Comparison of ENCODE assay signal across 18 cellular contexts in genomic region chr7:128100225-128100948, GRCh38.
DNase-seq lines count a peak whose midpoint lies in the region; ATAC-seq and TF ChIP-seq lines count a peak whose summit lies in the region.
"Had no signal": no experiment of that assay in that cellular context is flagged by ENCODE, and none has a peak within 500 bp of the region (broad histone marks: within the 10 kb centered on the region; RNA-seq: fewer than 3 reads in every experiment).

No MANE protein-coding gene starts in this region.

- TF ChIP-seq CTCF in ovary (IDR thresholded peaks at IDR 0.05), result no peak

- DNase-seq in activated naive CD8-positive, alpha-beta T cell treated with anti-CD3 and anti-CD28 coated beads, Interleukin-2, amount 50 U/mL, for 24 hours, result no peak
- DNase-seq in memory B cell (ENCODE audit: low spot score in 2 of 2) (no peak), ovary (no peak)
- DNase-seq: activated CD4-positive, alpha-beta T cell treated with anti-CD3 and anti-CD28 coated beads, Interleukin-2, amount 10 ng/mL, durations not matched to agents 7 days and 5 days; activated naive CD4-positive, alpha-beta T cell treated with anti-CD3 and anti-CD28 coated beads, Interleukin-2, amount 50 U/mL, for 16 hours; left lung; MM.1S; NCI-H1694; NCI-H345; pancreas; RPMI8226; sigmoid colon; stimulated activated naive CD8-positive, alpha-beta T cell treated with anti-CD3 and anti-CD28 coated beads, Interleukin-15, amount 100 ng/mL, for 72 hours had no signal

- TF ChIP-seq POLR2A in GM19193 (IDR thresholded peaks at IDR 0.05; ENCODE audit: extremely low read depth, insufficient read depth, insufficient read length), result peak; percentile 5
- no peak for TF ChIP-seq POLR2A in ovary (IDR thresholded peaks at IDR 0.05)

- no peaks in the 10 kb centered on the region for H3K9me3 Mint-ChIP-seq in activated naive CD8-positive, alpha-beta T cell treated with anti-CD3 and anti-CD28 coated beads, Interleukin-2, amount 50 U/mL, for 24 hours
- H3K9me3 Mint-ChIP-seq in memory B cell, result no peaks in the 10 kb centered on the region
- H3K9me3 Mint-ChIP-seq: activated CD4-positive, alpha-beta T cell treated with anti-CD3 and anti-CD28 coated beads, Interleukin-2, amount 10 ng/mL, durations not matched to agents 7 days and 5 days; stimulated activated naive CD8-positive, alpha-beta T cell treated with anti-CD3 and anti-CD28 coated beads, Interleukin-15, amount 100 ng/mL, for 72 hours had no signal

- no peak for TF ChIP-seq EP300 in ovary (IDR thresholded peaks at IDR 0.05)

- H3K27ac Mint-ChIP-seq in activated naive CD8-positive, alpha-beta T cell treated with anti-CD3 and anti-CD28 coated beads, Interleukin-2, amount 50 U/mL, for 24 hours, result peak overlapping the region; percentile 14
- H3K27ac Mint-ChIP-seq in memory B cell, result peak overlapping the region; percentile 85
- H3K27ac Mint-ChIP-seq: activated CD4-positive, alpha-beta T cell treated with anti-CD3 and anti-CD28 coated beads, Interleukin-2, amount 10 ng/mL, durations not matched to agents 7 days and 5 days had no signal

- no peaks in the 10 kb centered on the region for H3K27me3 ChIP-seq in BLaER1 treated with 17β-estradiol and CSF1 and Interleukin-3, amounts not matched to agents 10 nM and 100 nM
- H3K27me3 ChIP-seq in ovary, result no peaks in the 10 kb centered on the region
- H3K27me3 ChIP-seq: pancreas had no signal

- 0 out of 22 replicates have a peak overlapping the region, but pooled peaks of 1 of the 11 experiments have one; percentile 4 for H3K9ac ChIP-seq in BLaER1 treated with 17β-estradiol and CSF1 and Interleukin-3, amounts not matched to agents 10 nM and 100 nM

- intact Hi-C loops in ovary (cut with DNase I), result no loop called here

- peaks cover 10% of the 10 kb centered on the region for H3K36me3 Mint-ChIP-seq in activated naive CD8-positive, alpha-beta T cell treated with anti-CD3 and anti-CD28 coated beads, Interleukin-2, amount 50 U/mL, for 24 hours (ENCODE audit: low read depth)
- no peaks in the 10 kb centered on the region for H3K36me3 Mint-ChIP-seq in memory B cell

- H3K27me3 Mint-ChIP-seq in activated naive CD8-positive, alpha-beta T cell treated with anti-CD3 and anti-CD28 coated beads, Interleukin-2, amount 50 U/mL, for 24 hours, result peaks cover 3% of the 10 kb centered on the region
- H3K27me3 Mint-ChIP-seq in memory B cell, result no peaks in the 10 kb centered on the region

- peaks cover 24% of the 10 kb centered on the region for H3K4me1 Mint-ChIP-seq in activated naive CD8-positive, alpha-beta T cell treated with anti-CD3 and anti-CD28 coated beads, Interleukin-2, amount 50 U/mL, for 24 hours
- peaks cover 30% of the 10 kb centered on the region for H3K4me1 Mint-ChIP-seq in memory B cell

- peaks cover 28 to 64% (median 56%) of the 10 kb centered on the region in 10 experiments for H3K4me1 ChIP-seq in BLaER1 treated with 17β-estradiol and CSF1 and Interleukin-3, amounts not matched to agents 10 nM and 100 nM
- H3K4me1 ChIP-seq in ovary (ENCODE audit: insufficient read depth), result peaks cover 4% of the 10 kb centered on the region

- 70 to 92% (median 83%) methylated on average over 3 of the region's 3 CpGs for WGBS in ovary, 3 donors

- H3K27ac ChIP-seq in BLaER1 treated with 17β-estradiol and CSF1 and Interleukin-3, amounts not matched to agents 10 nM and 100 nM, result peak overlapping the region in 7 of 11 experiments; percentile 16 to 100 (median 44); a peak in 7 of 22 replicates
- no peak overlapping the region for H3K27ac ChIP-seq in ovary
- H3K27ac ChIP-seq: left lung, pancreas, sigmoid colon had no signal

- H4K20me1 ChIP-seq in BLaER1 treated with 17β-estradiol and CSF1 and Interleukin-3, amounts not matched to agents 10 nM and 100 nM, result no peaks in the 10 kb centered on the region

- no peak overlapping the region for H3K4me3 ChIP-seq in BLaER1 treated with 17β-estradiol and CSF1 and Interleukin-3, amounts not matched to agents 10 nM and 100 nM
- H3K4me3 ChIP-seq in ovary, result no peak overlapping the region
- H3K4me3 ChIP-seq: left lung, pancreas, sigmoid colon had no signal

- H3K4me2 ChIP-seq in BLaER1 treated with 17β-estradiol and CSF1 and Interleukin-3, amounts not matched to agents 10 nM and 100 nM, result peak overlapping the region in 7 of 11 experiments; percentile 20 to 98 (median 89); a peak in 11 of 22 replicates

- no peak overlapping the region for H3K4me3 Mint-ChIP-seq in activated naive CD8-positive, alpha-beta T cell treated with anti-CD3 and anti-CD28 coated beads, Interleukin-2, amount 50 U/mL, for 24 hours
- no peak overlapping the region for H3K4me3 Mint-ChIP-seq in memory B cell
- H3K4me3 Mint-ChIP-seq: activated CD4-positive, alpha-beta T cell treated with anti-CD3 and anti-CD28 coated beads, Interleukin-2, amount 10 ng/mL, durations not matched to agents 7 days and 5 days; brain; stimulated activated naive CD8-positive, alpha-beta T cell treated with anti-CD3 and anti-CD28 coated beads, Interleukin-15, amount 100 ng/mL, for 72 hours had no signal

- peaks cover 0 to 5% (median 0%) of the 10 kb centered on the region in 11 experiments; a peak in 1 of 22 replicates for H3K9me3 ChIP-seq in BLaER1 treated with 17β-estradiol and CSF1 and Interleukin-3, amounts not matched to agents 10 nM and 100 nM (replicated peaks in 1 of 11)
- H3K9me3 ChIP-seq in ovary, result no peaks in the 10 kb centered on the region
- H3K9me3 ChIP-seq: left lung, pancreas, sigmoid colon had no signal

- no peak for ATAC-seq in activated naive CD8-positive, alpha-beta T cell treated with anti-CD3 and anti-CD28 coated beads, Interleukin-2, amount 50 U/mL, for 24 hours
- ATAC-seq in memory B cell (ENCODE audit: low read depth) (no peak), HG03175 (IDR thresholded peaks at IDR 0.05; ENCODE audit: unreplicated experiment) (no peak), GM18520 (IDR thresholded peaks at IDR 0.05; ENCODE audit: unreplicated experiment) (no peak)
- ATAC-seq: left lung, pancreas had no signal

- H3K36me3 ChIP-seq in BLaER1 treated with 17β-estradiol and CSF1 and Interleukin-3, amounts not matched to agents 10 nM and 100 nM, result peaks cover under 1 to 29% (median 20%) of the 10 kb centered on the region in 11 experiments; a peak in 15 of 22 replicates
- H3K36me3 ChIP-seq in ovary, result no peaks in the 10 kb centered on the region
- H3K36me3 ChIP-seq: pancreas, sigmoid colon had no signal

Comparison
In these comparisons a context has a peak if more than half of its experiments do, and no peak if none do; other contexts are left out.
1. H3K27ac ChIP-seq: peak in BLaER1 treated with 17β-estradiol and CSF1 and Interleukin-3, amounts not matched to agents 10 nM and 100 nM (7 of 11); none in ovary (0 of 2).